14 cellular contexts compared by ENCODE assay signal in genomic region chr11:125950696-125951645, GRCh38. TPM values are rescaled to one million over a fixed set of nuclear protein-coding genes. Genes with fewer than 3 reads are reported as not detected.
A peak's percentile ranks its signal among the peaks of the same experiment; 100 is the strongest.
DNase-seq lines count a peak whose midpoint lies in the region; ATAC-seq and TF ChIP-seq lines count a peak whose summit lies in the region.
"Had no signal": no experiment of that assay in that cellular context is flagged by ENCODE, and none has a peak within 500 bp of the region (broad histone marks: within the 10 kb centered on the region; RNA-seq: fewer than 3 reads in every experiment).

No MANE protein-coding gene starts in this region.

- H3K27me3 Mint-ChIP-seq in activated CD8-positive, alpha-beta memory T cell treated with anti-CD3 and anti-CD28 coated beads, Interleukin-2, amount 10 ng/mL, durations not matched to agents 7 days and 5 days: no peaks in the 10 kb centered on the region
- peaks cover 2% of the 10 kb centered on the region for H3K27me3 Mint-ChIP-seq in nephron progenitor cell (ENCODE audit: low read depth, poor library complexity)
- H3K27me3 Mint-ChIP-seq: activated CD4-positive, alpha-beta T cell treated with anti-CD3 and anti-CD28 coated beads, Interleukin-2, amount 10 ng/mL, durations not matched to agents 24 days and 14 days had no signal

- H3K9me3 ChIP-seq in uterus (no peaks in the 10 kb centered on the region), WERI-Rb-1 (ENCODE audit: severe bottlenecking) (no peaks in the 10 kb centered on the region)

- peaks cover 22 to 24% of the 10 kb centered on the region in 2 donors for H3K4me1 ChIP-seq in uterus

- H3K36me3 ChIP-seq in uterus (no peaks in the 10 kb centered on the region), WERI-Rb-1 (no peaks in the 10 kb centered on the region; the same call in 1 of the 2 replicates)

- no peaks in the 10 kb centered on the region for H3K4me1 Mint-ChIP-seq in activated CD8-positive, alpha-beta memory T cell treated with anti-CD3 and anti-CD28 coated beads, Interleukin-2, amount 10 ng/mL, durations not matched to agents 7 days and 5 days
- H3K4me1 Mint-ChIP-seq in nephron progenitor cell: peaks cover 16% of the 10 kb centered on the region
- H3K4me1 Mint-ChIP-seq: activated CD4-positive, alpha-beta T cell treated with anti-CD3 and anti-CD28 coated beads, Interleukin-2, amount 10 ng/mL, durations not matched to agents 24 days and 14 days had no signal

- intact Hi-C loops in uterus (cut with DNase I; ENCODE audit: low total_unique reads): no loop called here

- no peak overlapping the region for H3K4me3 ChIP-seq in fibroblast of the aortic adventitia (ENCODE audit: low read depth, low read length)
- H3K4me3 ChIP-seq in uterus: no peak overlapping the region
- no peak overlapping the region for H3K4me3 ChIP-seq in WERI-Rb-1 (ENCODE audit: low read depth, low read length)

- no peak for TF ChIP-seq POLR2A in uterus (IDR thresholded peaks at IDR 0.05)

- DNase-seq in activated CD8-positive, alpha-beta memory T cell treated with anti-CD3 and anti-CD28 coated beads, Interleukin-2, amount 10 ng/mL, durations not matched to agents 7 days and 5 days: peak; percentile 35
- no peak for DNase-seq in activated CD8-positive, alpha-beta memory T cell treated with anti-CD3 and anti-CD28 coated beads, Interleukin-2, amount 50 U/mL, for 4 hours
- peak; percentile 88 for DNase-seq in fibroblast of the aortic adventitia (ENCODE audit: low read depth)
- DNase-seq in nephron progenitor cell: no peak
- peak; percentile 82 to 88 for DNase-seq in uterus
- DNase-seq in foreskin melanocyte: no peak
- DNase-seq in WERI-Rb-1: no peak
- DNase-seq: activated CD4-positive, alpha-beta T cell treated with anti-CD3 and anti-CD28 coated beads, Interleukin-2, amount 10 ng/mL, durations not matched to agents 24 days and 14 days; activated effector memory CD4-positive, alpha-beta T cell treated with Interleukin-2 at 50 U/mL for 16 hours; midbrain had no signal

- H3K9me3 Mint-ChIP-seq in activated CD8-positive, alpha-beta memory T cell treated with anti-CD3 and anti-CD28 coated beads, Interleukin-2, amount 10 ng/mL, durations not matched to agents 7 days and 5 days (ENCODE audit: low read depth): no peaks in the 10 kb centered on the region
- no peaks in the 10 kb centered on the region for H3K9me3 Mint-ChIP-seq in nephron progenitor cell
- H3K9me3 Mint-ChIP-seq: activated CD4-positive, alpha-beta T cell treated with anti-CD3 and anti-CD28 coated beads, Interleukin-2, amount 10 ng/mL, durations not matched to agents 24 days and 14 days had no signal

- H3K27ac Mint-ChIP-seq in activated CD8-positive, alpha-beta memory T cell treated with anti-CD3 and anti-CD28 coated beads, Interleukin-2, amount 10 ng/mL, durations not matched to agents 7 days and 5 days: no peak overlapping the region
- H3K27ac Mint-ChIP-seq in nephron progenitor cell: peak overlapping the region; percentile 72
- H3K27ac Mint-ChIP-seq: activated CD4-positive, alpha-beta T cell treated with anti-CD3 and anti-CD28 coated beads, Interleukin-2, amount 10 ng/mL, durations not matched to agents 24 days and 14 days had no signal

- no peak overlapping the region for H3K4me3 Mint-ChIP-seq in activated CD8-positive, alpha-beta memory T cell treated with anti-CD3 and anti-CD28 coated beads, Interleukin-2, amount 10 ng/mL, durations not matched to agents 7 days and 5 days
- no peak overlapping the region for H3K4me3 Mint-ChIP-seq in nephron progenitor cell
- H3K4me3 Mint-ChIP-seq: activated CD4-positive, alpha-beta T cell treated with anti-CD3 and anti-CD28 coated beads, Interleukin-2, amount 10 ng/mL, durations not matched to agents 24 days and 14 days had no signal

- H3K27ac ChIP-seq in uterus: peak overlapping the region; percentile 39 to 74
- no peak overlapping the region for H3K27ac ChIP-seq in WERI-Rb-1
- H3K27ac ChIP-seq: 22Rv1, HL-60 had no signal

- CTCF ChIA-PET in activated CD8-positive, alpha-beta memory T cell treated with anti-CD3 and anti-CD28 coated beads, Interleukin-2, amount 10 ng/mL, durations not matched to agents 7 days and 5 days (lab: Charles Lee): no interaction called here

- H3K27me3 ChIP-seq in uterus (no peaks in the 10 kb centered on the region), WERI-Rb-1 (ENCODE audit: insufficient read depth, low read depth, severe bottlenecking) (no peaks in the 10 kb centered on the region)

- TF ChIP-seq CTCF in fibroblast of the aortic adventitia (IDR thresholded peaks at IDR 0.05; ENCODE audit: insufficient read depth, low read length) (no peak), nephron progenitor cell (IDR thresholded peaks at IDR 0.05) (no peak), uterus (IDR thresholded peaks at IDR 0.05) (no peak), WERI-Rb-1 (IDR thresholded peaks at IDR 0.05; ENCODE audit: low read depth, low read length) (no peak)

- ATAC-seq in activated CD8-positive, alpha-beta memory T cell treated with anti-CD3 and anti-CD28 coated beads, Interleukin-2, amount 10 ng/mL, durations not matched to agents 7 days and 5 days: no peak
- ATAC-seq in HG02970 (IDR thresholded peaks at IDR 0.05; ENCODE audit: low FRiP score, unreplicated experiment): no peak

- no peaks in the 10 kb centered on the region for H3K36me3 Mint-ChIP-seq in activated CD8-positive, alpha-beta memory T cell treated with anti-CD3 and anti-CD28 coated beads, Interleukin-2, amount 10 ng/mL, durations not matched to agents 7 days and 5 days
- peaks cover 8% of the 10 kb centered on the region for H3K36me3 Mint-ChIP-seq in nephron progenitor cell (ENCODE audit: low read depth)

RNA-seq across cellular contexts. Expression of gene VSIG10L2, which starts 5.1 kb away (rescaled TPM):
- total RNA-seq in activated CD8-positive, alpha-beta memory T cell treated with anti-CD3 and anti-CD28 coated beads, Interleukin-2, amount 10 ng/mL, durations not matched to agents 7 days and 5 days: not detected
- not detected in 2 replicates for total RNA-seq in fibroblast of the aortic adventitia (ENCODE audit: low replicate concordance)
- 1 to 10 TPM in 2 of 4 donors, not detected in 2; 1.1 to 9.5 TPM for total RNA-seq in uterus
- total RNA-seq: activated CD4-positive, alpha-beta T cell treated with anti-CD3 and anti-CD28 coated beads, Interleukin-2, amount 10 ng/mL, durations not matched to agents 24 days and 14 days had no signal

RNA-seq across cellular contexts. Expression of gene DDX25, which starts 46.7 kb away (rescaled TPM):
- under 1 TPM in 1 of 2 experiments, not detected in 1; 0.50 TPM for total RNA-seq in activated CD8-positive, alpha-beta memory T cell treated with anti-CD3 and anti-CD28 coated beads, Interleukin-2, amount 10 ng/mL, durations not matched to agents 7 days and 5 days
- total RNA-seq in fibroblast of the aortic adventitia (ENCODE audit: low replicate concordance) (under 0.01 TPM in 1 of 2 replicates, not detected in the other), uterus (1 to 10 TPM in 1 of 4 donors, under 1 TPM in 1, not detected in 2; 0.46 to 1.1 TPM)
- total RNA-seq: activated CD4-positive, alpha-beta T cell treated with anti-CD3 and anti-CD28 coated beads, Interleukin-2, amount 10 ng/mL, durations not matched to agents 24 days and 14 days; NCI-H460 had no signal

RNA-seq across cellular contexts. Expression of gene PUS3, which starts 48.0 kb away (rescaled TPM):
- 10 to 100 TPM; 11.0 to 13.1 TPM for total RNA-seq in activated CD8-positive, alpha-beta memory T cell treated with anti-CD3 and anti-CD28 coated beads, Interleukin-2, amount 10 ng/mL, durations not matched to agents 7 days and 5 days
- 11.7 and 38.3 TPM in 2 replicates for total RNA-seq in fibroblast of the aortic adventitia (ENCODE audit: low replicate concordance)
- 10 to 100 TPM in 2 of 4 donors, 1 to 10 TPM in 2; 1.8 to 19.4 (median 10.2) TPM for total RNA-seq in uterus

Comparison
In these comparisons a context has a peak if more than half of its experiments do, and no peak if none do; other contexts are left out.
1. DNase-seq: peak in activated CD8-positive, alpha-beta memory T cell treated with anti-CD3 and anti-CD28 coated beads, Interleukin-2, amount 10 ng/mL, durations not matched to agents 7 days and 5 days (single experiment), fibroblast of the aortic adventitia (single experiment) and uterus (2 of 2); none in activated CD8-positive, alpha-beta memory T cell treated with anti-CD3 and anti-CD28 coated beads, Interleukin-2, amount 50 U/mL, for 4 hours (single experiment), nephron progenitor cell (single experiment), foreskin melanocyte (single experiment) and WERI-Rb-1 (single experiment).